In genomic region chr9:117665601-117666377, GRCh38 we compare ENCODE assay signal across 32 cellular contexts. TPM values are rescaled to one million over a fixed set of nuclear protein-coding genes. Genes with fewer than 3 reads are reported as not detected.
"Had no signal": no experiment of that assay in that cellular context is flagged by ENCODE, and none has a peak within 500 bp of the region (broad histone marks: within the 10 kb centered on the region; RNA-seq: fewer than 3 reads in every experiment).

No MANE protein-coding gene starts in this region.

- H3K4me1 Mint-ChIP-seq: naive thymus-derived CD4-positive, alpha-beta T cell; nephron progenitor cell; neural crest cell; stimulated activated memory B cell treated with anti-CD40 and anti-IgM and Interleukin-4, amounts not matched to agents 10 μg/mL and 1 μg/mL and 100 μg/mL, for 72 hours; stimulated activated naive CD8-positive, alpha-beta T cell treated with anti-CD3 and anti-CD28 coated beads, Interleukin-15, amount 100 ng/mL, for 72 hours had no signal

- H3K27me3 Mint-ChIP-seq: progenitor cell of endocrine pancreas, type B pancreatic cell had no signal

- H3K27ac ChIP-seq: neutrophil, parathyroid adenoma, psoas muscle, right lobe of liver, sigmoid colon, spleen, suprapubic skin, testis, tibial artery, transverse colon, upper lobe of right lung, uterus had no signal

- H3K79me2 ChIP-seq: parathyroid adenoma had no signal

- H3K9me3 ChIP-seq: neutrophil, psoas muscle, right lobe of liver, sigmoid colon, spleen, suprapubic skin, testis, tibial artery, transverse colon, upper lobe of right lung, uterus had no signal

- ATAC-seq: naive thymus-derived CD4-positive, alpha-beta T cell; natural killer cell treated with Interleukin-12 subunit alpha and Interleukin-12 subunit beta and Interleukin-15 and Interleukin-18, amount 100 ng/mL, for 72 hours; psoas muscle; right cardiac atrium; right lobe of liver; stimulated activated memory B cell treated with anti-CD40 and anti-IgM and Interleukin-4, amounts not matched to agents 10 μg/mL and 1 μg/mL and 100 μg/mL, for 72 hours; stimulated activated naive CD8-positive, alpha-beta T cell treated with anti-CD3 and anti-CD28 coated beads, Interleukin-15, amount 100 ng/mL, for 72 hours; stimulated activated naive CD8-positive, alpha-beta T cell treated with anti-CD3 and anti-CD28 coated beads, Interleukin-15, Interleukin-2, amounts not matched to agents 100 U/mL and 50 U/mL, for 24 hours; upper lobe of right lung had no signal

- H3K4me3 Mint-ChIP-seq: naive thymus-derived CD4-positive, alpha-beta T cell; natural killer cell treated with Interleukin-12 subunit alpha and Interleukin-12 subunit beta and Interleukin-15 and Interleukin-18, amount 100 ng/mL, for 72 hours; nephron progenitor cell; neural crest cell; stimulated activated memory B cell treated with anti-CD40 and anti-IgM and Interleukin-4, amounts not matched to agents 10 μg/mL and 1 μg/mL and 100 μg/mL, for 72 hours; stimulated activated naive CD8-positive, alpha-beta T cell treated with anti-CD3 and anti-CD28 coated beads, Interleukin-15, amount 100 ng/mL, for 72 hours; type B pancreatic cell had no signal

- H3K4me3 ChIP-seq: psoas muscle, right lobe of liver, sigmoid colon, smooth muscle cell, spleen, suprapubic skin, testis, tibial artery, transverse colon, upper lobe of right lung, uterus had no signal

- H3K27ac Mint-ChIP-seq: naive thymus-derived CD4-positive, alpha-beta T cell; natural killer cell treated with Interleukin-12 subunit alpha and Interleukin-12 subunit beta and Interleukin-15 and Interleukin-18, amount 100 ng/mL, for 72 hours; nephron progenitor cell; progenitor cell of endocrine pancreas; stimulated activated memory B cell treated with anti-CD40 and anti-IgM and Interleukin-4, amounts not matched to agents 10 μg/mL and 1 μg/mL and 100 μg/mL, for 72 hours; stimulated activated naive CD8-positive, alpha-beta T cell treated with anti-CD3 and anti-CD28 coated beads, Interleukin-15, amount 100 ng/mL, for 72 hours; type B pancreatic cell had no signal

- DNase-seq: naive thymus-derived CD4-positive, alpha-beta T cell; nephron progenitor cell; nucleus accumbens; posterior cingulate gyrus; psoas muscle; right cardiac atrium; right lobe of liver; sigmoid colon; spleen; stimulated activated CD4-positive, alpha-beta T cell treated with anti-CD3 and anti-CD28 coated beads, Interleukin-12 subunit alpha, Interleukin-12 subunit beta, amount 100 ng/mL, for 4 hours; stimulated activated CD4-positive, alpha-beta T cell treated with anti-CD3 and anti-CD28 coated beads, Interleukin-1b, Interleukin-23, amount 100 ng/mL, for 48 hours; stimulated activated CD4-positive, alpha-beta T cell treated with anti-CD3 and anti-CD28 coated beads, Interleukin-4, amount 100 ng/mL, for 1 hour; stimulated activated CD4-positive, alpha-beta T cell treated with anti-CD3 and anti-CD28 coated beads, Interleukin-4, amount 100 ng/mL, for 4 hours; stimulated activated CD8-positive, alpha-beta memory T cell treated with anti-CD3 and anti-CD28 coated beads, Interleukin-4, amount 100 ng/mL, for 48 hours; stimulated activated naive CD4-positive, alpha-beta T cell; stimulated activated naive CD8-positive, alpha-beta T cell treated with anti-CD3 and anti-CD28 coated beads, Interleukin-15, amount 100 ng/mL, for 72 hours; stimulated activated naive CD8-positive, alpha-beta T cell treated with anti-CD3 and anti-CD28 coated beads, Interleukin-15, Interleukin-2, amounts not matched to agents 100 U/mL and 50 U/mL, for 24 hours; substantia nigra; testis; tibial artery; transverse colon; upper lobe of right lung; uterus had no signal

- H3K9ac ChIP-seq: parathyroid adenoma had no signal

- H2AFZ ChIP-seq: parathyroid adenoma had no signal

- H3K36me3 ChIP-seq: neutrophil, right lobe of liver, sigmoid colon, spleen, suprapubic skin, tibial artery, transverse colon, upper lobe of right lung, uterus had no signal

- H3K27me3 ChIP-seq: right lobe of liver, sigmoid colon, spleen, suprapubic skin, testis, transverse colon, upper lobe of right lung, uterus had no signal

- H3K36me3 Mint-ChIP-seq: naive thymus-derived CD4-positive, alpha-beta T cell; natural killer cell treated with Interleukin-12 subunit alpha and Interleukin-12 subunit beta and Interleukin-15 and Interleukin-18, amount 100 ng/mL, for 72 hours; stimulated activated memory B cell treated with anti-CD40 and anti-IgM and Interleukin-4, amounts not matched to agents 10 μg/mL and 1 μg/mL and 100 μg/mL, for 72 hours; type B pancreatic cell had no signal

- H3K9me3 Mint-ChIP-seq: nephron progenitor cell; stimulated activated memory B cell treated with anti-CD40 and anti-IgM and Interleukin-4, amounts not matched to agents 10 μg/mL and 1 μg/mL and 100 μg/mL, for 72 hours; type B pancreatic cell had no signal

- H3K4me1 ChIP-seq: parathyroid adenoma, psoas muscle, sigmoid colon, spleen, suprapubic skin, testis, tibial artery, upper lobe of right lung, uterus had no signal

- H3K4me2 ChIP-seq: smooth muscle cell had no signal

RNA-seq across cellular contexts. Expression of gene TLR4, which starts 38.4 kb away (rescaled TPM):
- total RNA-seq: progenitor cell of endocrine pancreas had no signal
